ENCODE assay signal across 1 cellular context in the genomic region with DNA sequence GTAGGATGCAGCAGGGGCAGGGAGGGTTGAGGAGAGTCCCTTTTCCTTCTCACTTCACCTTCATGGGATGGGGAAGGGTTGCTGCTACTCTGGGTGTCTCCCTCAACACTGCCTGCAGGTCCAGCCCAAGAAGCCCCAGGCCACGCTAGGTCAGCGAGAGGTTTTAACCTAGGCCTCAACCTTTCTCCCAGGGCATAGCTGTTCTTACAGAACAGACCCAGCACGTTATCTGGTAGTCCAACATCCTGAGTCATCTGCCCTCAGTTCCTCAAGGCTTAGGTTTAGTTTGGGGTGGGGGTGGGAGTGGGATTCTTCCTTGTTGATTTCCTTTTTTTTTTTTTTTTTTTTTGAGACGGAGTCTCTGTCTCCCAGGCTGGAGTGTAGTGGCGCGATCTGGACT.
TF ChIP-seq lines count a peak whose summit lies in the region.

No MANE protein-coding gene starts in this region.

TF ChIP-seq in K562, 482 proteins besides CTCF, POLR2A, EP300 and RAD21 (continues in another document):
- TF ChIP-seq GTF2F1 (IDR thresholded peaks at IDR 0.05; ENCODE audit: low read depth, low read length) = no peak
- TF ChIP-seq ZNF184 (CRISPR knock-in tag; IDR thresholded peaks at IDR 0.05) = no peak
- TF ChIP-seq MYNN (IDR thresholded peaks at IDR 0.05) = no peak
- no peak for TF ChIP-seq MYNN (CRISPR knock-in tag; IDR thresholded peaks at IDR 0.05)
- no peak for TF ChIP-seq NFXL1 (CRISPR knock-in tag; IDR thresholded peaks at IDR 0.05)
- TF ChIP-seq ZSCAN29 (IDR thresholded peaks at IDR 0.05) = no peak
- no peak for TF ChIP-seq MIER1 (IDR thresholded peaks at IDR 0.05; ENCODE audit: low read depth)
- no peak for TF ChIP-seq CTBP1 (IDR thresholded peaks at IDR 0.05; ENCODE audit: borderline replicate concordance)
- TF ChIP-seq BDP1 (IDR thresholded peaks at IDR 0.05; ENCODE audit: insufficient read depth, insufficient read length) = no peak
- TF ChIP-seq KDM1A (IDR thresholded peaks at IDR 0.05) = no peak
- TF ChIP-seq, protein P1, sequence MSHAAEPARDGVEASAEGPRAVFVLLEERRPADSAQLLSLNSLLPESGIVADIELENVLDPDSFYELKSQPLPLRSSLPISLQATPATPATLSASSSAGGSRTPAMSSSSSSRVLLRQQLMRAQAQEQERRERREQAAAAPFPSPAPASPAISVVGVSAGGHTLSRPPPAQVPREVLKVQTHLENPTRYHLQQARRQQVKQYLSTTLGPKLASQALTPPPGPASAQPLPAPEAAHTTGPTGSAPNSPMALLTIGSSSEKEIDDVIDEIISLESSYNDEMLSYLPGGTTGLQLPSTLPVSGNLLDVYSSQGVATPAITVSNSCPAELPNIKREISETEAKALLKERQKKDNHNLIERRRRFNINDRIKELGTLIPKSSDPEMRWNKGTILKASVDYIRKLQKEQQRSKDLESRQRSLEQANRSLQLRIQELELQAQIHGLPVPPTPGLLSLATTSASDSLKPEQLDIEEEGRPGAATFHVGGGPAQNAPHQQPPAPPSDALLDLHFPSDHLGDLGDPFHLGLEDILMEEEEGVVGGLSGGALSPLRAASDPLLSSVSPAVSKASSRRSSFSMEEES (CRISPR knock-in tag; IDR thresholded peaks at IDR 0.05) = no peak
- peak; percentile 28; the same call in 1 of the 2 replicates for TF ChIP-seq CBFA2T3 (IDR thresholded peaks at IDR 0.05)
- TF ChIP-seq HOXB6 (CRISPR knock-in tag; IDR thresholded peaks at IDR 0.05; ENCODE audit: borderline replicate concordance) = no peak
- TF ChIP-seq TRIM24 (IDR thresholded peaks at IDR 0.05) = no peak
- no peak for TF ChIP-seq TFAM (CRISPR knock-in tag; conservative IDR thresholded peaks at IDR 0.05)
- TF ChIP-seq ZNF561 (CRISPR knock-in tag; conservative IDR thresholded peaks at IDR 0.05) = no peak
- TF ChIP-seq FOSL1 (tag; conservative IDR thresholded peaks at IDR 0.05) = peak; percentile 53
- TF ChIP-seq ZNF146 (CRISPR knock-in tag; IDR thresholded peaks at IDR 0.05; ENCODE audit: unreplicated experiment) = no peak
- TF ChIP-seq MEF2D (tag; conservative IDR thresholded peaks at IDR 0.05; ENCODE audit: low read depth) = no peak
- TF ChIP-seq E2F3 (CRISPR knock-in tag; IDR thresholded peaks at IDR 0.05) = no peak
- TF ChIP-seq ZNF212 (CRISPR knock-in tag; IDR thresholded peaks at IDR 0.05) = no peak
- TF ChIP-seq ZNF668 (CRISPR knock-in tag; IDR thresholded peaks at IDR 0.05) = no peak
- TF ChIP-seq TARDBP (IDR thresholded peaks at IDR 0.05) = no peak
- no peak for TF ChIP-seq HIVEP1 (CRISPR knock-in tag; IDR thresholded peaks at IDR 0.05)
- no peak for TF ChIP-seq ZNF586 (CRISPR knock-in tag; conservative IDR thresholded peaks at IDR 0.05)
- TF ChIP-seq ZNF445 (CRISPR knock-in tag; IDR thresholded peaks at IDR 0.05; ENCODE audit: low read depth) = no peak
- no peak for TF ChIP-seq CEBPG (CRISPR knock-in tag; IDR thresholded peaks at IDR 0.05)
- TF ChIP-seq CEBPG (tag; conservative IDR thresholded peaks at IDR 0.05 in 1 of 2, IDR thresholded peaks at IDR 0.05 in 1 of 2) = no peak
- TF ChIP-seq SMARCA4 (IDR thresholded peaks at IDR 0.05) = peak; percentile 49; the same call in 1 of the 2 replicates
- TF ChIP-seq, protein P2, sequence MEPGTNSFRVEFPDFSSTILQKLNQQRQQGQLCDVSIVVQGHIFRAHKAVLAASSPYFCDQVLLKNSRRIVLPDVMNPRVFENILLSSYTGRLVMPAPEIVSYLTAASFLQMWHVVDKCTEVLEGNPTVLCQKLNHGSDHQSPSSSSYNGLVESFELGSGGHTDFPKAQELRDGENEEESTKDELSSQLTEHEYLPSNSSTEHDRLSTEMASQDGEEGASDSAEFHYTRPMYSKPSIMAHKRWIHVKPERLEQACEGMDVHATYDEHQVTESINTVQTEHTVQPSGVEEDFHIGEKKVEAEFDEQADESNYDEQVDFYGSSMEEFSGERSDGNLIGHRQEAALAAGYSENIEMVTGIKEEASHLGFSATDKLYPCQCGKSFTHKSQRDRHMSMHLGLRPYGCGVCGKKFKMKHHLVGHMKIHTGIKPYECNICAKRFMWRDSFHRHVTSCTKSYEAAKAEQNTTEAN (CRISPR knock-in tag; IDR thresholded peaks at IDR 0.05) = no peak
- TF ChIP-seq, protein P3, sequence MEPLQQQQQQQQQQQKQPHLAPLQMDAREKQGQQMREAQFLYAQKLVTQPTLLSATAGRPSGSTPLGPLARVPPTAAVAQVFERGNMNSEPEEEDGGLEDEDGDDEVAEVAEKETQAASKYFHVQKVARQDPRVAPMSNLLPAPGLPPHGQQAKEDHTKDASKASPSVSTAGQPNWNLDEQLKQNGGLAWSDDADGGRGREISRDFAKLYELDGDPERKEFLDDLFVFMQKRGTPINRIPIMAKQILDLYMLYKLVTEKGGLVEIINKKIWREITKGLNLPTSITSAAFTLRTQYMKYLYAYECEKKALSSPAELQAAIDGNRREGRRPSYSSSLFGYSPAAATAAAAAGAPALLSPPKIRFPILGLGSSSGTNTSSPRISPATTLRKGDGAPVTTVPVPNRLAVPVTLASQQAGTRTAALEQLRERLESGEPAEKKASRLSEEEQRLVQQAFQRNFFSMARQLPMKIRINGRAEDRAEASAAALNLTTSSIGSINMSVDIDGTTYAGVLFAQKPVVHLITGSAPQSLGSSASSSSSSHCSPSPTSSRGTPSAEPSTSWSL (CRISPR knock-in tag; IDR thresholded peaks at IDR 0.05; ENCODE audit: borderline replicate concordance) = no peak
- TF ChIP-seq NFE2 (IDR thresholded peaks at IDR 0.05; ENCODE audit: low read depth) = peak; percentile 70
- TF ChIP-seq, protein P4, sequence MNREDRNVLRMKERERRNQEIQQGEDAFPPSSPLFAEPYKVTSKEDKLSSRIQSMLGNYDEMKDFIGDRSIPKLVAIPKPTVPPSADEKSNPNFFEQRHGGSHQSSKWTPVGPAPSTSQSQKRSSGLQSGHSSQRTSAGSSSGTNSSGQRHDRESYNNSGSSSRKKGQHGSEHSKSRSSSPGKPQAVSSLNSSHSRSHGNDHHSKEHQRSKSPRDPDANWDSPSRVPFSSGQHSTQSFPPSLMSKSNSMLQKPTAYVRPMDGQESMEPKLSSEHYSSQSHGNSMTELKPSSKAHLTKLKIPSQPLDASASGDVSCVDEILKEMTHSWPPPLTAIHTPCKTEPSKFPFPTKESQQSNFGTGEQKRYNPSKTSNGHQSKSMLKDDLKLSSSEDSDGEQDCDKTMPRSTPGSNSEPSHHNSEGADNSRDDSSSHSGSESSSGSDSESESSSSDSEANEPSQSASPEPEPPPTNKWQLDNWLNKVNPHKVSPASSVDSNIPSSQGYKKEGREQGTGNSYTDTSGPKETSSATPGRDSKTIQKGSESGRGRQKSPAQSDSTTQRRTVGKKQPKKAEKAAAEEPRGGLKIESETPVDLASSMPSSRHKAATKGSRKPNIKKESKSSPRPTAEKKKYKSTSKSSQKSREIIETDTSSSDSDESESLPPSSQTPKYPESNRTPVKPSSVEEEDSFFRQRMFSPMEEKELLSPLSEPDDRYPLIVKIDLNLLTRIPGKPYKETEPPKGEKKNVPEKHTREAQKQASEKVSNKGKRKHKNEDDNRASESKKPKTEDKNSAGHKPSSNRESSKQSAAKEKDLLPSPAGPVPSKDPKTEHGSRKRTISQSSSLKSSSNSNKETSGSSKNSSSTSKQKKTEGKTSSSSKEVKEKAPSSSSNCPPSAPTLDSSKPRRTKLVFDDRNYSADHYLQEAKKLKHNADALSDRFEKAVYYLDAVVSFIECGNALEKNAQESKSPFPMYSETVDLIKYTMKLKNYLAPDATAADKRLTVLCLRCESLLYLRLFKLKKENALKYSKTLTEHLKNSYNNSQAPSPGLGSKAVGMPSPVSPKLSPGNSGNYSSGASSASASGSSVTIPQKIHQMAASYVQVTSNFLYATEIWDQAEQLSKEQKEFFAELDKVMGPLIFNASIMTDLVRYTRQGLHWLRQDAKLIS (CRISPR knock-in tag; IDR thresholded peaks at IDR 0.05) = no peak
- TF ChIP-seq, protein P5, sequence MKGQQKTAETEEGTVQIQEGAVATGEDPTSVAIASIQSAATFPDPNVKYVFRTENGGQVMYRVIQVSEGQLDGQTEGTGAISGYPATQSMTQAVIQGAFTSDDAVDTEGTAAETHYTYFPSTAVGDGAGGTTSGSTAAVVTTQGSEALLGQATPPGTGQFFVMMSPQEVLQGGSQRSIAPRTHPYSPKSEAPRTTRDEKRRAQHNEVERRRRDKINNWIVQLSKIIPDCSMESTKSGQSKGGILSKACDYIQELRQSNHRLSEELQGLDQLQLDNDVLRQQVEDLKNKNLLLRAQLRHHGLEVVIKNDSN (CRISPR knock-in tag; IDR thresholded peaks at IDR 0.05) = no peak
- no peak for TF ChIP-seq HNRNPLL (IDR thresholded peaks at IDR 0.05; ENCODE audit: low read depth, low read length, poor library complexity, severe bottlenecking)
- peak; percentile 52; the same call in 1 of the 2 replicates for TF ChIP-seq SMARCE1 (IDR thresholded peaks at IDR 0.05)
- TF ChIP-seq, protein P6, sequence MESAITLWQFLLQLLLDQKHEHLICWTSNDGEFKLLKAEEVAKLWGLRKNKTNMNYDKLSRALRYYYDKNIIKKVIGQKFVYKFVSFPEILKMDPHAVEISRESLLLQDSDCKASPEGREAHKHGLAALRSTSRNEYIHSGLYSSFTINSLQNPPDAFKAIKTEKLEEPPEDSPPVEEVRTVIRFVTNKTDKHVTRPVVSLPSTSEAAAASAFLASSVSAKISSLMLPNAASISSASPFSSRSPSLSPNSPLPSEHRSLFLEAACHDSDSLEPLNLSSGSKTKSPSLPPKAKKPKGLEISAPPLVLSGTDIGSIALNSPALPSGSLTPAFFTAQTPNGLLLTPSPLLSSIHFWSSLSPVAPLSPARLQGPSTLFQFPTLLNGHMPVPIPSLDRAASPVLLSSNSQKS (CRISPR knock-in tag; IDR thresholded peaks at IDR 0.05) = no peak
- TF ChIP-seq MAFG (tag; conservative IDR thresholded peaks at IDR 0.05) = 0 out of 2 replicates have a peak, but pooled peaks have one; percentile 9
- TF ChIP-seq CBFB (CRISPR knock-in tag; IDR thresholded peaks at IDR 0.05) = no peak
- no peak for TF ChIP-seq CHCHD3 (CRISPR knock-in tag; IDR thresholded peaks at IDR 0.05)
- TF ChIP-seq, protein P7, sequence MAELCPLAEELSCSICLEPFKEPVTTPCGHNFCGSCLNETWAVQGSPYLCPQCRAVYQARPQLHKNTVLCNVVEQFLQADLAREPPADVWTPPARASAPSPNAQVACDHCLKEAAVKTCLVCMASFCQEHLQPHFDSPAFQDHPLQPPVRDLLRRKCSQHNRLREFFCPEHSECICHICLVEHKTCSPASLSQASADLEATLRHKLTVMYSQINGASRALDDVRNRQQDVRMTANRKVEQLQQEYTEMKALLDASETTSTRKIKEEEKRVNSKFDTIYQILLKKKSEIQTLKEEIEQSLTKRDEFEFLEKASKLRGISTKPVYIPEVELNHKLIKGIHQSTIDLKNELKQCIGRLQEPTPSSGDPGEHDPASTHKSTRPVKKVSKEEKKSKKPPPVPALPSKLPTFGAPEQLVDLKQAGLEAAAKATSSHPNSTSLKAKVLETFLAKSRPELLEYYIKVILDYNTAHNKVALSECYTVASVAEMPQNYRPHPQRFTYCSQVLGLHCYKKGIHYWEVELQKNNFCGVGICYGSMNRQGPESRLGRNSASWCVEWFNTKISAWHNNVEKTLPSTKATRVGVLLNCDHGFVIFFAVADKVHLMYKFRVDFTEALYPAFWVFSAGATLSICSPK (IDR thresholded peaks at IDR 0.05; ENCODE audit: borderline replicate concordance) = no peak
- TF ChIP-seq NR4A1 (CRISPR knock-in tag; IDR thresholded peaks at IDR 0.05) = no peak
- TF ChIP-seq NR4A1 (tag; IDR thresholded peaks at IDR 0.05) = no peak
- TF ChIP-seq, protein P8, sequence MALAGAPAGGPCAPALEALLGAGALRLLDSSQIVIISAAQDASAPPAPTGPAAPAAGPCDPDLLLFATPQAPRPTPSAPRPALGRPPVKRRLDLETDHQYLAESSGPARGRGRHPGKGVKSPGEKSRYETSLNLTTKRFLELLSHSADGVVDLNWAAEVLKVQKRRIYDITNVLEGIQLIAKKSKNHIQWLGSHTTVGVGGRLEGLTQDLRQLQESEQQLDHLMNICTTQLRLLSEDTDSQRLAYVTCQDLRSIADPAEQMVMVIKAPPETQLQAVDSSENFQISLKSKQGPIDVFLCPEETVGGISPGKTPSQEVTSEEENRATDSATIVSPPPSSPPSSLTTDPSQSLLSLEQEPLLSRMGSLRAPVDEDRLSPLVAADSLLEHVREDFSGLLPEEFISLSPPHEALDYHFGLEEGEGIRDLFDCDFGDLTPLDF (CRISPR knock-in tag; IDR thresholded peaks at IDR 0.05) = no peak
- no peak for TF ChIP-seq SIN3B (IDR thresholded peaks at IDR 0.05; ENCODE audit: low read depth)
- peak; percentile 77 for TF ChIP-seq DPF2 (IDR thresholded peaks at IDR 0.05)
- TF ChIP-seq FUS (optimal IDR thresholded peaks at IDR 0.05; ENCODE audit: low read depth, low read length) = no peak
- TF ChIP-seq, protein P9, sequence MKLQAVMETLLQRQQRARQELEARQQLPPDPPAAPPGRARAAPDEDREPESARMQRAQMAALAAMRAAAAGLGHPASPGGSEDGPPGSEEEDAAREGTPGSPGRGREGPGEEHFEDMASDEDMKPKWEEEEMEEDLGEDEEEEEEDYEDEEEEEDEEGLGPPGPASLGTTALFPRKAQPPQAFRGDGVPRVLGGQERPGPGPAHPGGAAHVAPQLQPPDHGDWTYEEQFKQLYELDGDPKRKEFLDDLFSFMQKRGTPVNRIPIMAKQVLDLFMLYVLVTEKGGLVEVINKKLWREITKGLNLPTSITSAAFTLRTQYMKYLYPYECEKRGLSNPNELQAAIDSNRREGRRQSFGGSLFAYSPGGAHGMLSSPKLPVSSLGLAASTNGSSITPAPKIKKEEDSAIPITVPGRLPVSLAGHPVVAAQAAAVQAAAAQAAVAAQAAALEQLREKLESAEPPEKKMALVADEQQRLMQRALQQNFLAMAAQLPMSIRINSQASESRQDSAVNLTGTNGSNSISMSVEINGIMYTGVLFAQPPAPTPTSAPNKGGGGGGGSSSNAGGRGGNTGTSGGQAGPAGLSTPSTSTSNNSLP (IDR thresholded peaks at IDR 0.05; ENCODE audit: borderline replicate concordance, low read depth, low read length) = no peak
- TF ChIP-seq, protein P10, sequence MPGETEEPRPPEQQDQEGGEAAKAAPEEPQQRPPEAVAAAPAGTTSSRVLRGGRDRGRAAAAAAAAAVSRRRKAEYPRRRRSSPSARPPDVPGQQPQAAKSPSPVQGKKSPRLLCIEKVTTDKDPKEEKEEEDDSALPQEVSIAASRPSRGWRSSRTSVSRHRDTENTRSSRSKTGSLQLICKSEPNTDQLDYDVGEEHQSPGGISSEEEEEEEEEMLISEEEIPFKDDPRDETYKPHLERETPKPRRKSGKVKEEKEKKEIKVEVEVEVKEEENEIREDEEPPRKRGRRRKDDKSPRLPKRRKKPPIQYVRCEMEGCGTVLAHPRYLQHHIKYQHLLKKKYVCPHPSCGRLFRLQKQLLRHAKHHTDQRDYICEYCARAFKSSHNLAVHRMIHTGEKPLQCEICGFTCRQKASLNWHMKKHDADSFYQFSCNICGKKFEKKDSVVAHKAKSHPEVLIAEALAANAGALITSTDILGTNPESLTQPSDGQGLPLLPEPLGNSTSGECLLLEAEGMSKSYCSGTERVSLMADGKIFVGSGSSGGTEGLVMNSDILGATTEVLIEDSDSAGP (CRISPR knock-in tag; IDR thresholded peaks at IDR 0.05) = no peak
- no peak for TF ChIP-seq ZFP36 (IDR thresholded peaks at IDR 0.05; ENCODE audit: low read depth, low read length, partially characterized antibody)
- no peak for TF ChIP-seq SLC30A9 (CRISPR knock-in tag; IDR thresholded peaks at IDR 0.05)
- TF ChIP-seq JUNB (CRISPR knock-in tag; conservative IDR thresholded peaks at IDR 0.05) = no peak
- no peak for TF ChIP-seq NCOA4 (IDR thresholded peaks at IDR 0.05; ENCODE audit: partially characterized antibody)
- no peak for TF ChIP-seq CAMTA2 (CRISPR knock-in tag; conservative IDR thresholded peaks at IDR 0.05)
- TF ChIP-seq RBM17 (IDR thresholded peaks at IDR 0.05; ENCODE audit: borderline replicate concordance, low read depth, low read length) = no peak
- no peak for TF ChIP-seq HSF4 (CRISPR knock-in tag; IDR thresholded peaks at IDR 0.05; ENCODE audit: borderline replicate concordance)
- TF ChIP-seq ELF2 (CRISPR knock-in tag; IDR thresholded peaks at IDR 0.05) = no peak
